In genomic region chr14:32702088-32702487, GRCh38 we compare ENCODE assay signal across 13 cellular contexts.
DNase-seq lines count a peak whose midpoint lies in the region; ATAC-seq, FAIRE-seq and TF ChIP-seq lines count a peak whose summit lies in the region.
"Had no signal": no experiment of that assay in that cellular context is flagged by ENCODE, and none has a peak within 500 bp of the region (broad histone marks: within the 10 kb centered on the region; RNA-seq: fewer than 3 reads in every experiment).

No MANE protein-coding gene starts in this region.

- H3F3A ChIP-seq in PC-3 (ENCODE audit: low read length, unreplicated experiment) = no peaks in the 10 kb centered on the region

- POLR2A ChIA-PET in PC-3 (lab: Charles Lee; ENCODE audit: unreplicated experiment) = no interaction called here

- H3K4me2 ChIP-seq in PC-3 (ENCODE audit: low read length) = no peak overlapping the region

- H2AFZ ChIP-seq in ACC112 (ENCODE audit: low read length, unreplicated experiment) = peak overlapping the region; percentile 82
- H2AFZ ChIP-seq in PC-3 (ENCODE audit: low read length) = no peak overlapping the region

- H3K4me3 Mint-ChIP-seq in T-helper 17 cell = no peak overlapping the region
- H3K4me3 Mint-ChIP-seq: activated naive CD4-positive, alpha-beta T cell treated with anti-CD3 and anti-CD28 coated beads, Interleukin-2, amount 50 U/mL, for 24 hours had no signal

- intact Hi-C loops in PC-3 (cut with micrococcal nuclease) = no loop called here

- H3K27me3 ChIP-seq in ACC112 (ENCODE audit: insufficient read depth, low read length) (no peaks in the 10 kb centered on the region), skeletal muscle tissue (ENCODE audit: control insufficient read depth in 3 of 3, insufficient read depth in 3 of 3, low read length in 3 of 3) (no peaks in the 10 kb centered on the region), PC-3 (ENCODE audit: low read length) (no peaks in the 10 kb centered on the region)

- H4K20me1 ChIP-seq in PC-3 (ENCODE audit: low read length) = no peaks in the 10 kb centered on the region

- H3K27ac Mint-ChIP-seq in T-helper 17 cell = peak overlapping the region; percentile 81
- H3K27ac Mint-ChIP-seq: activated naive CD4-positive, alpha-beta T cell treated with anti-CD3 and anti-CD28 coated beads, Interleukin-2, amount 50 U/mL, for 24 hours had no signal

- H3K79me2 ChIP-seq in ACC112 (ENCODE audit: control insufficient read depth, insufficient read depth, low read length, unreplicated experiment) (no peaks in the 10 kb centered on the region), PC-3 (ENCODE audit: low read length) (no peaks in the 10 kb centered on the region)

- no peak overlapping the region for H3K4me3 ChIP-seq in ACC112 (ENCODE audit: low read depth, low read length)
- no peak overlapping the region for H3K4me3 ChIP-seq in skeletal muscle tissue (ENCODE audit: low read length in 3 of 3)
- H3K4me3 ChIP-seq in PC-3 (ENCODE audit: low read length) = no peak overlapping the region

- H3K9me3 ChIP-seq in T-helper 17 cell (ENCODE audit: control insufficient read depth, low read length, poor library complexity, severe bottlenecking) (no peaks in the 10 kb centered on the region), skeletal muscle tissue (ENCODE audit: control insufficient read depth in 3 of 3, low read length in 3 of 3) (no peaks in the 10 kb centered on the region), PC-3 (ENCODE audit: low read length) (no peaks in the 10 kb centered on the region)

- H3K27ac ChIP-seq in ACC112 (ENCODE audit: low read depth, low read length) = peak overlapping the region; percentile 27; the same call in 1 of the 2 replicates
- peak overlapping the region; percentile 61 for H3K27ac ChIP-seq in skeletal muscle tissue (ENCODE audit: low read depth, low read length)
- no peak overlapping the region for H3K27ac ChIP-seq in PC-3 (ENCODE audit: low read length)

- H3K9ac ChIP-seq in skeletal muscle tissue (ENCODE audit: low read depth in 1 of 3, low read length in 3 of 3) = peak overlapping the region in 1 of 3 donors; percentile 40
- H3K9ac ChIP-seq in PC-3 (ENCODE audit: low read length) = no peak overlapping the region

- no peak for TF ChIP-seq CTCF in PC-3 (conservative IDR thresholded peaks at IDR 0.05; ENCODE audit: low read depth, low read length)

- no peaks in the 10 kb centered on the region for H3K36me3 Mint-ChIP-seq in T-helper 17 cell (ENCODE audit: low read depth)

- H3K27me3 Mint-ChIP-seq in T-helper 17 cell = no peaks in the 10 kb centered on the region
- H3K27me3 Mint-ChIP-seq: activated naive CD4-positive, alpha-beta T cell treated with anti-CD3 and anti-CD28 coated beads, Interleukin-2, amount 50 U/mL, for 24 hours had no signal

- ATAC-seq in T-helper 17 cell = no peak
- ATAC-seq in GM21825 (IDR thresholded peaks at IDR 0.05; ENCODE audit: unreplicated experiment) = no peak
- no peak for ATAC-seq in PC-3

- BruUV-seq in PC-3 (replicated peaks; lab: Mats Ljungman, UMichigan) = no TSS peak

- no peaks in the 10 kb centered on the region for H3K9me2 ChIP-seq in PC-3 (replicated peaks; ENCODE audit: low read length)

- DNase-seq in T-helper 17 cell (no peak), frontal cortex (ENCODE audit: low spot score in 2 of 2) (no peak), PC-3 (no peak), GF-D8 (lab: John Stamatoyannopoulos, UW) (no peak), NCI-H1436 treated with DMSO at 0.1 percent for 48 hours (lab: John Stamatoyannopoulos, UW) (no peak)
- DNase-seq: glutamatergic neuron, kidney glomerular epithelial cell, NCI-H1930, NCI-H524 treated with DMSO at 0.1 percent for 48 hours had no signal

- CTCF ChIA-PET in PC-3 (lab: Charles Lee) = no interaction called here

- peaks cover 7% of the 10 kb centered on the region for H3K4me1 Mint-ChIP-seq in T-helper 17 cell
- H3K4me1 Mint-ChIP-seq: activated naive CD4-positive, alpha-beta T cell treated with anti-CD3 and anti-CD28 coated beads, Interleukin-2, amount 50 U/mL, for 24 hours had no signal

- H3K36me3 ChIP-seq in ACC112 (ENCODE audit: insufficient read depth, low read length) = no peaks in the 10 kb centered on the region
- peaks cover 0 to 3% (median 0%) of the 10 kb centered on the region in 3 donors for H3K36me3 ChIP-seq in skeletal muscle tissue (ENCODE audit: control insufficient read depth in 3 of 3, insufficient read depth in 3 of 3, low read length in 3 of 3)
- no peaks in the 10 kb centered on the region for H3K36me3 ChIP-seq in PC-3 (ENCODE audit: low read depth, low read length)

- FAIRE-seq in frontal cortex (lab: Jason Lieb, UNC) = peak; percentile 92

- H3K4me1 ChIP-seq in ACC112 (ENCODE audit: control insufficient read depth, insufficient read depth, low read length, unreplicated experiment) (peaks cover 29% of the 10 kb centered on the region), skeletal muscle tissue (ENCODE audit: control insufficient read depth in 3 of 3, insufficient read depth in 3 of 3, low read length in 3 of 3) (peaks cover 9 to 24% (median 17%) of the 10 kb centered on the region in 3 donors), PC-3 (ENCODE audit: insufficient read depth, low read length) (peaks cover 22% of the 10 kb centered on the region)
